7 cellular contexts compared by ENCODE assay signal in genomic region chr6:53679446-53679933, GRCh38. TPM values are rescaled to one million over a fixed set of nuclear protein-coding genes. Genes with fewer than 3 reads are reported as not detected.
DNase-seq lines count a peak whose midpoint lies in the region; ATAC-seq and TF ChIP-seq lines count a peak whose summit lies in the region.

No MANE protein-coding gene starts in this region.

- ATAC-seq in HG03342 (IDR thresholded peaks at IDR 0.05; ENCODE audit: unreplicated experiment) (peak; percentile 88), HG03460 (IDR thresholded peaks at IDR 0.05; ENCODE audit: unreplicated experiment) (no peak)

- H3K27ac ChIP-seq in VCaP (no peak overlapping the region), right atrium auricular region (peak overlapping the region; percentile 15 to 30)

- no peaks in the 10 kb centered on the region for H3K36me3 ChIP-seq in right atrium auricular region

- DNase-seq in right atrium auricular region (ENCODE audit: low spot score) (no peak), NCI-H187 (lab: John Stamatoyannopoulos, UW) (no peak), GDM1 (lab: John Stamatoyannopoulos, UW) (no peak)

- no peak overlapping the region for H3K4me3 ChIP-seq in right atrium auricular region

- H3K27me3 ChIP-seq in right atrium auricular region = no peaks in the 10 kb centered on the region

- H3K9me3 ChIP-seq in right atrium auricular region = no peaks in the 10 kb centered on the region

- peak; percentile 32; the same call in 1 of the 2 replicates for TF ChIP-seq CTCF in GM12874 (IDR thresholded peaks at IDR 0.05; ENCODE audit: insufficient read depth, low read depth, low read length)
- peak; percentile 62 for TF ChIP-seq CTCF in VCaP (conservative IDR thresholded peaks at IDR 0.05)
- TF ChIP-seq CTCF in right atrium auricular region (IDR thresholded peaks at IDR 0.05) = peak in 1 of 2 donors; percentile 60

- peaks cover 0 to 7% of the 10 kb centered on the region in 2 donors for H3K4me1 ChIP-seq in right atrium auricular region

RNA-seq across cellular contexts. Expression of gene KLHL31, which starts 13.9 kb away (rescaled TPM):
- 100 to 1,000 TPM; 143 to 203 TPM for total RNA-seq in right atrium auricular region
